Comparison of ENCODE assay signal across 1 cellular context in the genomic region with DNA sequence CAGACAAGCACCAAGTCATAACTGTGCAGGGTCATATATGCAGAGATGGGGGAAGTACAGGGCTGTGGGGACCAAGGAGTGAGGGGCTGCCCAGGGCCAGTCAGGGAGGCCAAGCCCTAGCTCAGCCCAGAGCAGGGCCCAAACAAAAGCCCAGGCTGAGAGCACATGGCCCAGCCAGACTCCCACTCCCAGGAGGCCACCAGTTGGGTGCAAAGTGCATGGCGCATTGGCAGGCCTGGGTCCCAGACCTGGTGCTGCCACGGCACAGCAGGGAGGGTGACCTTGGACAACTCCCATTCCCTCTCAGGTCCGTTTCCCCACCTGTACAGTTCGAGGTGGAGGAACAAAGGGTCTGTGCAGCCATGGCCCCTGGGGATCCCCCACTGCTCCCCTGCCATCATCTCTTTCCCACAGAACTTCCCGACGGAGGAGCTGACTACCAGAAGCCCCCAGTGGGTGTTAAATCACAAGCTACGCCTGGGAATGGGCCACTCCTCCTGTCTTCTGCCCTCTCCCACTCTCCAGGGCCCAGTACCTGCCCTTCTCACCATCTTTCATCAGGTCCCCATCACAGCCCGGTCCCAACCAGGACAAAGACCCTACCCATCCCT.
TF ChIP-seq lines count a peak whose summit lies in the region.

No MANE protein-coding gene starts in this region.

TF ChIP-seq in HepG2, 621 proteins besides CTCF, POLR2A, EP300 and RAD21 (continued from another document and continues in another):
- TF ChIP-seq KIAA2018 (CRISPR knock-in tag; IDR thresholded peaks at IDR 0.05; ENCODE audit: borderline replicate concordance) (no peak; the same call in 1 of the 2 replicates), TEF (CRISPR knock-in tag; IDR thresholded peaks at IDR 0.05) (no peak), ZKSCAN8 (CRISPR knock-in tag; IDR thresholded peaks at IDR 0.05; ENCODE audit: borderline replicate concordance) (peak; percentile 78; the same call in 1 of the 2 replicates), RNF2 (conservative IDR thresholded peaks at IDR 0.05; ENCODE audit: low read depth) (peak; percentile 87), ZSCAN5A (CRISPR knock-in tag; IDR thresholded peaks at IDR 0.05; ENCODE audit: borderline replicate concordance) (no peak; the same call in 1 of the 2 replicates), NR2F2 (IDR thresholded peaks at IDR 0.05; ENCODE audit: borderline replicate concordance, low read depth) (no peak; the same call in 1 of the 2 replicates), HNRNPLL (IDR thresholded peaks at IDR 0.05; ENCODE audit: low read depth, low read length, poor library complexity, severe bottlenecking) (no peak), ZNF225 (CRISPR knock-in tag; IDR thresholded peaks at IDR 0.05) (no peak; the same call in 1 of the 2 replicates), HBP1 (CRISPR knock-in tag; IDR thresholded peaks at IDR 0.05; ENCODE audit: low read depth) (no peak), CBX1 (IDR thresholded peaks at IDR 0.05; ENCODE audit: low read depth) (no peak), CEBPZ (IDR thresholded peaks at IDR 0.05; ENCODE audit: low read length) (no peak), KLF16 (CRISPR knock-in tag; IDR thresholded peaks at IDR 0.05) (peak in 1 of 2 experiments; percentile 86; a peak in 2 of 4 replicates), ZEB1 (IDR thresholded peaks at IDR 0.05; ENCODE audit: insufficient replicate concordance, low read depth) (peak; percentile 76), PLSCR1 (CRISPR knock-in tag; IDR thresholded peaks at IDR 0.05; ENCODE audit: borderline replicate concordance) (no peak), SOX5 (CRISPR knock-in tag; IDR thresholded peaks at IDR 0.05; ENCODE audit: borderline replicate concordance) (peak; percentile 63; the same call in 1 of the 2 replicates), KDM1A (CRISPR knock-in tag; IDR thresholded peaks at IDR 0.05) (no peak)
- TF ChIP-seq, protein P1, sequence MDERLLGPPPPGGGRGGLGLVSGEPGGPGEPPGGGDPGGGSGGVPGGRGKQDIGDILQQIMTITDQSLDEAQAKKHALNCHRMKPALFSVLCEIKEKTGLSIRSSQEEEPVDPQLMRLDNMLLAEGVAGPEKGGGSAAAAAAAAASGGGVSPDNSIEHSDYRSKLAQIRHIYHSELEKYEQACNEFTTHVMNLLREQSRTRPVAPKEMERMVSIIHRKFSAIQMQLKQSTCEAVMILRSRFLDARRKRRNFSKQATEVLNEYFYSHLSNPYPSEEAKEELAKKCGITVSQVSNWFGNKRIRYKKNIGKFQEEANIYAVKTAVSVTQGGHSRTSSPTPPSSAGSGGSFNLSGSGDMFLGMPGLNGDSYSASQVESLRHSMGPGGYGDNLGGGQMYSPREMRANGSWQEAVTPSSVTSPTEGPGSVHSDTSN (CRISPR knock-in tag; IDR thresholded peaks at IDR 0.05), result no peak
- TF ChIP-seq, protein P2, sequence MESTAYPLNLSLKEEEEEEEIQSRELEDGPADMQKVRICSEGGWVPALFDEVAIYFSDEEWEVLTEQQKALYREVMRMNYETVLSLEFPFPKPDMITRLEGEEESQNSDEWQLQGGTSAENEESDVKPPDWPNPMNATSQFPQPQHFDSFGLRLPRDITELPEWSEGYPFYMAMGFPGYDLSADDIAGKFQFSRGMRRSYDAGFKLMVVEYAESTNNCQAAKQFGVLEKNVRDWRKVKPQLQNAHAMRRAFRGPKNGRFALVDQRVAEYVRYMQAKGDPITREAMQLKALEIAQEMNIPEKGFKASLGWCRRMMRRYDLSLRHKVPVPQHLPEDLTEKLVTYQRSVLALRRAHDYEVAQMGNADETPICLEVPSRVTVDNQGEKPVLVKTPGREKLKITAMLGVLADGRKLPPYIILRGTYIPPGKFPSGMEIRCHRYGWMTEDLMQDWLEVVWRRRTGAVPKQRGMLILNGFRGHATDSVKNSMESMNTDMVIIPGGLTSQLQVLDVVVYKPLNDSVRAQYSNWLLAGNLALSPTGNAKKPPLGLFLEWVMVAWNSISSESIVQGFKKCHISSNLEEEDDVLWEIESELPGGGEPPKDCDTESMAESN (CRISPR knock-in tag; conservative IDR thresholded peaks at IDR 0.05), result no peak; the same call in 1 of the 2 replicates
- TF ChIP-seq, protein P3, sequence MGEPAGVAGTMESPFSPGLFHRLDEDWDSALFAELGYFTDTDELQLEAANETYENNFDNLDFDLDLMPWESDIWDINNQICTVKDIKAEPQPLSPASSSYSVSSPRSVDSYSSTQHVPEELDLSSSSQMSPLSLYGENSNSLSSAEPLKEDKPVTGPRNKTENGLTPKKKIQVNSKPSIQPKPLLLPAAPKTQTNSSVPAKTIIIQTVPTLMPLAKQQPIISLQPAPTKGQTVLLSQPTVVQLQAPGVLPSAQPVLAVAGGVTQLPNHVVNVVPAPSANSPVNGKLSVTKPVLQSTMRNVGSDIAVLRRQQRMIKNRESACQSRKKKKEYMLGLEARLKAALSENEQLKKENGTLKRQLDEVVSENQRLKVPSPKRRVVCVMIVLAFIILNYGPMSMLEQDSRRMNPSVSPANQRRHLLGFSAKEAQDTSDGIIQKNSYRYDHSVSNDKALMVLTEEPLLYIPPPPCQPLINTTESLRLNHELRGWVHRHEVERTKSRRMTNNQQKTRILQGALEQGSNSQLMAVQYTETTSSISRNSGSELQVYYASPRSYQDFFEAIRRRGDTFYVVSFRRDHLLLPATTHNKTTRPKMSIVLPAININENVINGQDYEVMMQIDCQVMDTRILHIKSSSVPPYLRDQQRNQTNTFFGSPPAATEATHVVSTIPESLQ (CRISPR knock-in tag; conservative IDR thresholded peaks at IDR 0.05), result no peak
- TF ChIP-seq, protein P4, sequence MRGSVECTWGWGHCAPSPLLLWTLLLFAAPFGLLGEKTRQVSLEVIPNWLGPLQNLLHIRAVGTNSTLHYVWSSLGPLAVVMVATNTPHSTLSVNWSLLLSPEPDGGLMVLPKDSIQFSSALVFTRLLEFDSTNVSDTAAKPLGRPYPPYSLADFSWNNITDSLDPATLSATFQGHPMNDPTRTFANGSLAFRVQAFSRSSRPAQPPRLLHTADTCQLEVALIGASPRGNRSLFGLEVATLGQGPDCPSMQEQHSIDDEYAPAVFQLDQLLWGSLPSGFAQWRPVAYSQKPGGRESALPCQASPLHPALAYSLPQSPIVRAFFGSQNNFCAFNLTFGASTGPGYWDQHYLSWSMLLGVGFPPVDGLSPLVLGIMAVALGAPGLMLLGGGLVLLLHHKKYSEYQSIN (CRISPR knock-in tag; IDR thresholded peaks at IDR 0.05; ENCODE audit: borderline replicate concordance), result no peak
- TF ChIP-seq, protein P5, sequence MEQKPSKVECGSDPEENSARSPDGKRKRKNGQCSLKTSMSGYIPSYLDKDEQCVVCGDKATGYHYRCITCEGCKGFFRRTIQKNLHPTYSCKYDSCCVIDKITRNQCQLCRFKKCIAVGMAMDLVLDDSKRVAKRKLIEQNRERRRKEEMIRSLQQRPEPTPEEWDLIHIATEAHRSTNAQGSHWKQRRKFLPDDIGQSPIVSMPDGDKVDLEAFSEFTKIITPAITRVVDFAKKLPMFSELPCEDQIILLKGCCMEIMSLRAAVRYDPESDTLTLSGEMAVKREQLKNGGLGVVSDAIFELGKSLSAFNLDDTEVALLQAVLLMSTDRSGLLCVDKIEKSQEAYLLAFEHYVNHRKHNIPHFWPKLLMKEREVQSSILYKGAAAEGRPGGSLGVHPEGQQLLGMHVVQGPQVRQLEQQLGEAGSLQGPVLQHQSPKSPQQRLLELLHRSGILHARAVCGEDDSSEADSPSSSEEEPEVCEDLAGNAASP (CRISPR knock-in tag; IDR thresholded peaks at IDR 0.05; ENCODE audit: borderline replicate concordance), result peak; percentile 78
